Comparison of ENCODE assay signal across 1 cellular context in genomic region chr1:192235127-192235526, GRCh38.
TF ChIP-seq lines count a peak whose summit lies in the region.

No MANE protein-coding gene starts in this region.

TF ChIP-seq in IMR-90, 13 proteins besides CTCF, POLR2A, EP300 and RAD21 (continued from another document):
- TF ChIP-seq USF2 (IDR thresholded peaks at IDR 0.05; ENCODE audit: low read depth, low read length) (no peak), BHLHE40 (IDR thresholded peaks at IDR 0.05; ENCODE audit: low read depth, low read length) (no peak), NFE2L2 (IDR thresholded peaks at IDR 0.05; ENCODE audit: low read depth, low read length) (no peak), MXI1 (IDR thresholded peaks at IDR 0.05; ENCODE audit: borderline replicate concordance, low read depth, low read length) (no peak), RCOR1 (IDR thresholded peaks at IDR 0.05; ENCODE audit: insufficient replicate concordance, low read length) (no peak), MAFK (IDR thresholded peaks at IDR 0.05; ENCODE audit: low read depth, low read length) (no peak)
